In genomic region chr2:215460682-215461081, GRCh38 we compare ENCODE assay signal across 13 cellular contexts. TPM values are rescaled to one million over a fixed set of nuclear protein-coding genes. Genes with fewer than 3 reads are reported as not detected.
DNase-seq lines count a peak whose midpoint lies in the region; ATAC-seq and TF ChIP-seq lines count a peak whose summit lies in the region.
"Had no signal": no experiment of that assay in that cellular context is flagged by ENCODE, and none has a peak within 500 bp of the region (broad histone marks: within the 10 kb centered on the region; RNA-seq: fewer than 3 reads in every experiment).

No MANE protein-coding gene starts in this region.

- no peaks in the 10 kb centered on the region for H4K20me1 ChIP-seq in hepatocyte (ENCODE audit: insufficient read depth, poor library complexity, severe bottlenecking)

- H3K36me3 Mint-ChIP-seq in CD8-positive, alpha-beta memory T cell = no peaks in the 10 kb centered on the region
- H3K36me3 Mint-ChIP-seq: neural progenitor cell had no signal

- H3K27me3 ChIP-seq in hepatocyte = no peaks in the 10 kb centered on the region
- H3K27me3 ChIP-seq in CD8-positive, alpha-beta memory T cell (ENCODE audit: insufficient read depth, low read length, poor library complexity, severe bottlenecking) = no peaks in the 10 kb centered on the region
- H3K27me3 ChIP-seq: neural progenitor cell, upper lobe of left lung had no signal

- peak; percentile 67 for DNase-seq in HS-27A (ENCODE audit: low read depth)
- DNase-seq in cardiac fibroblast (ENCODE audit: low read depth in 2 of 2) = peak; percentile 89 to 97
- peak; percentile 41 for DNase-seq in hepatocyte (ENCODE audit: low spot score)
- DNase-seq in smooth muscle cell of the brain vasculature (ENCODE audit: low read depth, low spot score) = peak; percentile 51
- no peak for DNase-seq in activated CD4-positive, alpha-beta T cell treated with anti-CD3 and anti-CD28 coated beads, Interleukin-2, amount 50 U/mL, for 1 hour
- DNase-seq in CD8-positive, alpha-beta memory T cell = no peak
- no peak for DNase-seq in GF-D8 (lab: John Stamatoyannopoulos, UW)
- DNase-seq: activated CD8-positive, alpha-beta memory T cell treated with anti-CD3 and anti-CD28 coated beads for 24 hours; NCI-H510A treated with DMSO at 0.1 percent for 48 hours; upper lobe of left lung had no signal

- CTCF ChIA-PET in CD8-positive, alpha-beta memory T cell (lab: Charles Lee) = no interaction called here

- H3K9me3 ChIP-seq in hepatocyte (ENCODE audit: low read depth) = no peaks in the 10 kb centered on the region
- H3K9me3 ChIP-seq in CD8-positive, alpha-beta memory T cell (ENCODE audit: low read length) = no peaks in the 10 kb centered on the region
- H3K9me3 ChIP-seq: upper lobe of left lung had no signal

- H3K9me3 Mint-ChIP-seq in CD8-positive, alpha-beta memory T cell = no peaks in the 10 kb centered on the region
- H3K9me3 Mint-ChIP-seq: GM23338, neural progenitor cell had no signal

- H3K4me3 ChIP-seq in cardiac fibroblast (replicated peaks in 1 of 2; ENCODE audit: low read depth in 2 of 2, low read length in 2 of 2) (no peak overlapping the region), hepatocyte (no peak overlapping the region)
- H3K4me3 ChIP-seq in CD8-positive, alpha-beta memory T cell (ENCODE audit: low read length) = no peak overlapping the region
- H3K4me3 ChIP-seq: GM23338, neural progenitor cell, upper lobe of left lung had no signal

- POLR2A ChIA-PET in CD8-positive, alpha-beta memory T cell (lab: Charles Lee) = no interaction called here

- H3K27ac Mint-ChIP-seq in CD8-positive, alpha-beta memory T cell = no peak overlapping the region
- H3K27ac Mint-ChIP-seq: GM23338, neural progenitor cell had no signal

- no peaks in the 10 kb centered on the region for H3K9me2 ChIP-seq in hepatocyte (replicated peaks; ENCODE audit: insufficient read depth)

- no peaks in the 10 kb centered on the region for H3K4me1 Mint-ChIP-seq in CD8-positive, alpha-beta memory T cell
- H3K4me1 Mint-ChIP-seq: GM23338, neural progenitor cell had no signal

- H3K4me2 ChIP-seq in hepatocyte = peak overlapping the region; percentile 23
- H3K4me2 ChIP-seq: GM23338, neural progenitor cell had no signal

- no peaks in the 10 kb centered on the region for H3K79me2 ChIP-seq in hepatocyte

- H3K27ac ChIP-seq in hepatocyte = peak overlapping the region; percentile 71
- no peak overlapping the region for H3K27ac ChIP-seq in CD8-positive, alpha-beta memory T cell (ENCODE audit: low read depth, low read length)
- H3K27ac ChIP-seq: neural progenitor cell had no signal

- H3K27me3 Mint-ChIP-seq in CD8-positive, alpha-beta memory T cell = peaks cover 0 to 14% of the 10 kb centered on the region in 2 donors

- no peak for TF ChIP-seq CTCF in cardiac fibroblast (IDR thresholded peaks at IDR 0.05; ENCODE audit: low read depth, low read length)
- TF ChIP-seq CTCF in hepatocyte (IDR thresholded peaks at IDR 0.05; ENCODE audit: poor library complexity) = no peak

- H3K4me3 Mint-ChIP-seq in CD8-positive, alpha-beta memory T cell = no peak overlapping the region
- H3K4me3 Mint-ChIP-seq: GM23338, neural progenitor cell had no signal

- H2AFZ ChIP-seq in hepatocyte = no peak overlapping the region
- H2AFZ ChIP-seq: GM23338, neural progenitor cell had no signal

- peaks cover 24% of the 10 kb centered on the region for H3K4me1 ChIP-seq in hepatocyte (ENCODE audit: insufficient read depth)
- no peaks in the 10 kb centered on the region for H3K4me1 ChIP-seq in CD8-positive, alpha-beta memory T cell (ENCODE audit: insufficient read depth, low read length)
- H3K4me1 ChIP-seq: neural progenitor cell, upper lobe of left lung had no signal

- H3K36me3 ChIP-seq in hepatocyte (replicated peaks; ENCODE audit: insufficient read depth, low read depth) = no peaks in the 10 kb centered on the region
- H3K36me3 ChIP-seq in CD8-positive, alpha-beta memory T cell (ENCODE audit: insufficient read depth, low read length) = no peaks in the 10 kb centered on the region
- H3K36me3 ChIP-seq: neural progenitor cell, upper lobe of left lung had no signal

- no peak for ATAC-seq in GM21529 (IDR thresholded peaks at IDR 0.05; ENCODE audit: unreplicated experiment)
- ATAC-seq: GM23338 had no signal

RNA-seq across cellular contexts. Expression of gene FN1, which starts 24.8 kb away (rescaled TPM):
- 2,129 and 3,020 TPM in 2 replicates for total RNA-seq in hepatocyte
- 1,572 and 1,650 TPM in 2 replicates for polyA plus RNA-seq in hepatocyte
- total RNA-seq in CD8-positive, alpha-beta memory T cell = under 1 TPM; 0.18 to 0.31 TPM
- 0.08 TPM for polyA plus RNA-seq in CD8-positive, alpha-beta memory T cell

Comparison
In these comparisons a context has a peak if more than half of its experiments do, and no peak if none do; other contexts are left out.
1. DNase-seq: peak in HS-27A (single experiment), cardiac fibroblast (2 of 2), hepatocyte (single experiment) and smooth muscle cell of the brain vasculature (single experiment); none in activated CD4-positive, alpha-beta T cell treated with anti-CD3 and anti-CD28 coated beads, Interleukin-2, amount 50 U/mL, for 1 hour (single experiment), CD8-positive, alpha-beta memory T cell (0 of 5) and GF-D8 (single experiment).
2. RNA of gene FN1, which starts 24.8 kb away (total RNA-seq): 2,129 to 3,020 TPM in hepatocyte; 0.18 to 0.31 TPM in CD8-positive, alpha-beta memory T cell; every median in the first group is over 1,000 times any median in the second.